In the genomic region with DNA sequence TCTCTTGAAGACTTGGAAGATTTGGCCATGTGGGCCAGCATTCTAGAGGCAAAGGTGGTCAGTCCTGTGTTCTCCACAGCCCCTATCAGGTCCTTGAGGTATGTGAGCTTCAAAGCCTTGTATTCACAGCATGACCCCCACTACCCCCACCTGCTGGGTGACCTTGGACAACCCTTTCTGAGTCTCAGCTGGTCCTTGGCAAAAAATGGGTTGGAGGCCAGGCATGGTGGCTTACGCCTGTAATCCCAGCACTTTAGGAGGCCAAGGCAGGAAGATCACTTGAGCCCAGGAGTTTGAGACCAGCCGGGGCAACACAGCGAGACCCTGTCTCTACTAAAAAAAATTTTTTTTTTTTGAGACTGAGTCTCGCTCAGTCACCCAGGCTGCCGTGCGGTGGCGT, we compare ENCODE assay signal across 21 cellular contexts. TPM values are rescaled to one million over a fixed set of nuclear protein-coding genes. Genes with fewer than 3 reads are reported as not detected.
DNase-seq lines count a peak whose midpoint lies in the region; ATAC-seq and TF ChIP-seq lines count a peak whose summit lies in the region.
"Had no signal": no experiment of that assay in that cellular context is flagged by ENCODE, and none has a peak within 500 bp of the region (broad histone marks: within the 10 kb centered on the region; RNA-seq: fewer than 3 reads in every experiment).

No MANE protein-coding gene starts in this region.

- DNase-seq in Right ventricle myocardium superior (peak; percentile 16), left ventricle myocardium superior (no peak), astrocyte of the cerebellum (ENCODE audit: low read depth) (no peak), spleen (peak; percentile 32), stomach (no peak)
- no peak for DNase-seq in stimulated activated naive CD8-positive, alpha-beta T cell treated with anti-CD3 and anti-CD28 coated beads, Interleukin-15, Interleukin-2, amounts not matched to agents 100 U/mL and 50 U/mL, for 24 hours
- DNase-seq: CD8-positive, alpha-beta memory T cell; endodermal cell; midbrain; MV-4-11; NCI-H1930; NCI-H2227 treated with DMSO at 0.1 percent for 48 hours; NCI-H774; stimulated activated CD4-positive, alpha-beta T cell treated with anti-CD3 and anti-CD28 coated beads, Interleukin-1b, Interleukin-23, amount 100 ng/mL, for 48 hours; stimulated activated naive CD4-positive, alpha-beta T cell; T-helper 9 cell; thyroid gland had no signal

- H3K9me3 ChIP-seq in HEK293 (ENCODE audit: control insufficient read depth, insufficient read depth, low read depth, low read length) (no peaks in the 10 kb centered on the region), spleen (no peaks in the 10 kb centered on the region), stomach (no peaks in the 10 kb centered on the region)
- H3K9me3 ChIP-seq: heart left ventricle, thyroid gland had no signal

- intact Hi-C loops in Right ventricle myocardium superior (cut with DNase I) (loop anchor here (2.0 kb wide), 1 partner anchor 90 kb away; no protein-coding TSS in a partner anchor), left ventricle myocardium superior (cut with micrococcal nuclease) (no loop called here), spleen (cut with DNase I; ENCODE audit: low total_unique reads) (loop anchor here (2.0 kb wide), 1 partner anchor 90 kb away; no protein-coding TSS in a partner anchor), stomach (cut with DNase I; ENCODE audit: low total_unique reads) (no loop called here)

- no peak for TF ChIP-seq POLR2A in spleen (IDR thresholded peaks at IDR 0.05)
- TF ChIP-seq POLR2A in stomach (IDR thresholded peaks at IDR 0.05) = no peak

- H3K4me1 ChIP-seq in HEK293 (ENCODE audit: control insufficient read depth, insufficient read depth, low read length) (no peaks in the 10 kb centered on the region), spleen (peaks cover 0 to 25% (median 15%) of the 10 kb centered on the region in 6 donors), stomach (peaks cover 4 to 16% (median 11%) of the 10 kb centered on the region in 4 donors)
- H3K4me1 ChIP-seq: parathyroid adenoma had no signal

- H3K36me3 ChIP-seq in HEK293 (ENCODE audit: control insufficient read depth in 2 of 2, insufficient read depth in 1 of 2, low read length in 2 of 2) (no peaks in the 10 kb centered on the region), spleen (no peaks in the 10 kb centered on the region), stomach (no peaks in the 10 kb centered on the region)
- H3K36me3 ChIP-seq: heart left ventricle, thyroid gland had no signal

- ATAC-seq in Right ventricle myocardium superior (ENCODE audit: poor library complexity) = no peak
- ATAC-seq in left ventricle myocardium superior = no peak
- ATAC-seq in stimulated activated naive CD8-positive, alpha-beta T cell treated with anti-CD3 and anti-CD28 coated beads, Interleukin-15, Interleukin-2, amounts not matched to agents 100 U/mL and 50 U/mL, for 24 hours = no peak
- no peak for ATAC-seq in HG03175 (IDR thresholded peaks at IDR 0.05; ENCODE audit: unreplicated experiment)

- no peaks in the 10 kb centered on the region for H3K27me3 ChIP-seq in spleen (replicated peaks in 1 of 7)
- no peaks in the 10 kb centered on the region for H3K27me3 ChIP-seq in stomach
- H3K27me3 ChIP-seq: heart left ventricle, thyroid gland had no signal

- in situ Hi-C loops in astrocyte of the cerebellum (cut with HindIII; ENCODE audit: low sequenced_read_pairs) = no loop called here

- no peak for TF ChIP-seq EP300 in stomach (IDR thresholded peaks at IDR 0.05)

- H3K27ac ChIP-seq in HEK293 (ENCODE audit: extremely low read depth, low read depth, low read length) (no peak overlapping the region), spleen (no peak overlapping the region), stomach (no peak overlapping the region)
- H3K27ac ChIP-seq: heart left ventricle, parathyroid adenoma, thyroid gland had no signal

- 89 to 96% (median 94%) methylated on average over 4 to 7 of the region's 7 CpGs for WGBS in spleen, 5 donors
- 91 to 97% (median 95%) methylated on average over 7 of the region's 7 CpGs for WGBS in stomach, 5 donors

- H3K4me3 ChIP-seq in HEK293 (ENCODE audit: low read depth, low read length) (no peak overlapping the region), astrocyte of the cerebellum (ENCODE audit: low read depth, low read length) (no peak overlapping the region), spleen (no peak overlapping the region), stomach (no peak overlapping the region)

- TF ChIP-seq CTCF in HEK293 (tag by site-specific recombination; IDR thresholded peaks at IDR 0.05) (no peak), astrocyte of the cerebellum (IDR thresholded peaks at IDR 0.05; ENCODE audit: low read depth, low read length, missing control alignments) (peak; percentile 5), spleen (IDR thresholded peaks at IDR 0.05 in 8 of 11, conservative IDR thresholded peaks at IDR 0.05 in 3 of 11) (no peak), stomach (IDR thresholded peaks at IDR 0.05) (no peak)

- CTCF ChIA-PET in HEK293 (lab: Yijun Ruan, JAX) = interaction anchor here (0.6 to 5.7 kb wide), 23 partner anchors 10 to 393 kb away, joined by 3 to 220 read pairs (median 4); a partner anchor contains a TSS

- POLR2A ChIA-PET in HEK293 (lab: Yijun Ruan, JAX) = interaction anchor here (0.7 to 1.8 kb wide), 5 partner anchors 16 to 91 kb away, joined by 3 to 7 read pairs (median 3); no protein-coding TSS in a partner anchor

TF ChIP-seq in HEK293, 187 proteins besides CTCF, POLR2A, EP300 and RAD21:
- TF ChIP-seq ZBTB17 (tag by site-specific recombination; IDR thresholded peaks at IDR 0.05) (no peak), ZNF121 (tag by site-specific recombination; IDR thresholded peaks at IDR 0.05) (0 out of 2 replicates have a peak, but pooled peaks have one; percentile 39)

RNA-seq across cellular contexts. Expression of a gene that starts 42.6 kb away (rescaled TPM):
- total RNA-seq in Right ventricle myocardium superior = 77.8 TPM
- total RNA-seq in left ventricle myocardium superior = 92.6 TPM
- total RNA-seq in spleen = 100 to 1,000 TPM; 110 to 140 (median 131) TPM
- polyA plus RNA-seq in spleen = 10 to 100 TPM; 62.3 to 76.9 (median 69.5) TPM
- 100 to 1,000 TPM in 1 of 5 donors, 10 to 100 TPM in 4; 52.6 to 111 (median 61.8) TPM for total RNA-seq in stomach
- polyA plus RNA-seq in stomach = 10 to 100 TPM; 64.7 to 90.3 (median 80.3) TPM

Comparison
In these comparisons a context has a peak if more than half of its experiments do, and no peak if none do; other contexts are left out.
1. DNase-seq: peak in Right ventricle myocardium superior (single experiment) and spleen (single experiment); none in left ventricle myocardium superior (single experiment), astrocyte of the cerebellum (single experiment), stimulated activated naive CD8-positive, alpha-beta T cell treated with anti-CD3 and anti-CD28 coated beads, Interleukin-15, Interleukin-2, amounts not matched to agents 100 U/mL and 50 U/mL, for 24 hours (single experiment) and stomach (single experiment).
2. intact Hi-C loops: an anchor here in Right ventricle myocardium superior (2.0 kb wide) and spleen (2.0 kb wide); none called in left ventricle myocardium superior and stomach.